Comparison of ENCODE assay signal across 33 cellular contexts in genomic region chr3:151611464-151611863, GRCh38.
"Had no signal": no experiment of that assay in that cellular context is flagged by ENCODE, and none has a peak within 500 bp of the region (broad histone marks: within the 10 kb centered on the region; RNA-seq: fewer than 3 reads in every experiment).

No MANE protein-coding gene starts in this region.

- H3K4me3 ChIP-seq: coronary artery, dorsolateral prefrontal cortex, lung, mucosa of descending colon, ovary, sigmoid colon, tibial nerve had no signal

- H3K27me3 ChIP-seq: dorsolateral prefrontal cortex, foreskin keratinocyte, neutrophil, ovary, sigmoid colon, tibial nerve had no signal

- H3K27me3 Mint-ChIP-seq: activated naive CD8-positive, alpha-beta T cell; progenitor cell of endocrine pancreas; stimulated activated naive CD8-positive, alpha-beta T cell treated with anti-CD3 and anti-CD28 coated beads, Interleukin-15, Interleukin-2, amounts not matched to agents 100 ng/mL and 50 ng/mL, for 24 hours had no signal

- H3K9me3 Mint-ChIP-seq: natural killer cell treated with Interleukin-12 subunit alpha and Interleukin-12 subunit beta and Interleukin-15 and Interleukin-18, amount 100 ng/mL, for 72 hours; stimulated activated effector memory CD8-positive, alpha-beta T cell treated with anti-CD3 and anti-CD28 coated beads, Interleukin-12 subunit alpha, Interleukin-12 subunit beta, amount 100 ng/mL, for 72 hours; stimulated activated naive CD8-positive, alpha-beta T cell treated with anti-CD3 and anti-CD28 coated beads, Interleukin-15, Interleukin-2, amounts not matched to agents 100 ng/mL and 50 ng/mL, for 24 hours had no signal

- ATAC-seq: activated CD4-positive, CD25-positive, alpha-beta regulatory T cell treated with anti-CD3 and anti-CD28 coated beads, Interleukin-2, amount 50 U/mL, for 24 hours; foreskin keratinocyte; left lobe of liver; mucosa of descending colon; natural killer cell treated with Interleukin-12 subunit alpha and Interleukin-12 subunit beta and Interleukin-15 and Interleukin-18, amount 100 ng/mL, for 72 hours; SK-N-SH treated with all-trans-retinoic acid at 6 μM for 48 hours; stimulated activated effector memory CD8-positive, alpha-beta T cell treated with anti-CD3 and anti-CD28 coated beads, Interleukin-12 subunit alpha, Interleukin-12 subunit beta, amount 100 ng/mL, for 72 hours; T-helper 17 cell had no signal

- H3K36me3 ChIP-seq: neutrophil, ovary, sigmoid colon, tibial nerve, WERI-Rb-1 had no signal

- H3K4me1 Mint-ChIP-seq: stimulated activated effector memory CD8-positive, alpha-beta T cell treated with anti-CD3 and anti-CD28 coated beads, Interleukin-12 subunit alpha, Interleukin-12 subunit beta, amount 100 ng/mL, for 72 hours; T-helper 17 cell had no signal

- H3K9me3 ChIP-seq: mucosa of descending colon, neutrophil, ovary, sigmoid colon had no signal

- H3K36me3 Mint-ChIP-seq: activated naive CD8-positive, alpha-beta T cell; natural killer cell treated with Interleukin-12 subunit alpha and Interleukin-12 subunit beta and Interleukin-15 and Interleukin-18, amount 100 ng/mL, for 72 hours; stimulated activated effector memory CD8-positive, alpha-beta T cell treated with anti-CD3 and anti-CD28 coated beads, Interleukin-12 subunit alpha, Interleukin-12 subunit beta, amount 100 ng/mL, for 72 hours had no signal

- H3K27ac ChIP-seq: coronary artery, dorsolateral prefrontal cortex, foreskin keratinocyte, neutrophil, ovary, WERI-Rb-1 had no signal

- H3K4me1 ChIP-seq: foreskin keratinocyte, sigmoid colon had no signal

- DNase-seq: activated CD4-positive, alpha-beta T cell treated with anti-CD3 and anti-CD28 coated beads for 48 hours; activated CD4-positive, alpha-beta T cell treated with anti-CD3 and anti-CD28 coated beads, Interleukin-2, amount 50 U/mL, for 48 hours; activated CD8-positive, alpha-beta memory T cell treated with anti-CD3 and anti-CD28 coated beads for 24 hours; activated effector memory CD4-positive, alpha-beta T cell treated with Interleukin-2 at 50 U/mL for 16 hours; activated naive CD4-positive, alpha-beta T cell treated with Interleukin-2 at 50 U/mL for 16 hours; amniotic stem cell; cerebellar nuclear complex; dorsolateral prefrontal cortex; effector memory CD4-positive, alpha-beta T cell; erythroblast; foreskin keratinocyte; kidney glomerular epithelial cell; mesendoderm; mucosa of descending colon; ovary; sigmoid colon; small intestine; stimulated activated CD4-positive, alpha-beta T cell treated with anti-CD3 and anti-CD28 coated beads, Interleukin-4, amount 100 ng/mL, for 24 hours; T-helper 17 cell; T1000; WERI-Rb-1 had no signal

- H3K4me3 Mint-ChIP-seq: activated naive CD8-positive, alpha-beta T cell; natural killer cell treated with Interleukin-12 subunit alpha and Interleukin-12 subunit beta and Interleukin-15 and Interleukin-18, amount 100 ng/mL, for 72 hours; stimulated activated effector memory CD8-positive, alpha-beta T cell treated with anti-CD3 and anti-CD28 coated beads, Interleukin-12 subunit alpha, Interleukin-12 subunit beta, amount 100 ng/mL, for 72 hours; stimulated activated naive CD8-positive, alpha-beta T cell treated with anti-CD3 and anti-CD28 coated beads, Interleukin-15, Interleukin-2, amounts not matched to agents 100 ng/mL and 50 ng/mL, for 24 hours; T-helper 17 cell had no signal

- H3K27ac Mint-ChIP-seq: activated naive CD8-positive, alpha-beta T cell; natural killer cell treated with Interleukin-12 subunit alpha and Interleukin-12 subunit beta and Interleukin-15 and Interleukin-18, amount 100 ng/mL, for 72 hours; progenitor cell of endocrine pancreas; stimulated activated effector memory CD8-positive, alpha-beta T cell treated with anti-CD3 and anti-CD28 coated beads, Interleukin-12 subunit alpha, Interleukin-12 subunit beta, amount 100 ng/mL, for 72 hours; stimulated activated naive CD8-positive, alpha-beta T cell treated with anti-CD3 and anti-CD28 coated beads, Interleukin-15, Interleukin-2, amounts not matched to agents 100 ng/mL and 50 ng/mL, for 24 hours; T-helper 17 cell had no signal
